Comparison of ENCODE assay signal across 18 cellular contexts in genomic region chr10:29806350-29806788, GRCh38.
A peak's percentile ranks its signal among the peaks of the same experiment; 100 is the strongest.
DNase-seq lines count a peak whose midpoint lies in the region; ATAC-seq, FAIRE-seq and TF ChIP-seq lines count a peak whose summit lies in the region.
"Had no signal": no experiment of that assay in that cellular context is flagged by ENCODE, and none has a peak within 500 bp of the region (broad histone marks: within the 10 kb centered on the region; RNA-seq: fewer than 3 reads in every experiment).

No MANE protein-coding gene starts in this region.

- TF ChIP-seq CTCF in HFFc6 (IDR thresholded peaks at IDR 0.05) (no peak), bronchial epithelial cell (IDR thresholded peaks at IDR 0.05; ENCODE audit: insufficient read depth, low read length, severe bottlenecking) (no peak), gastroesophageal sphincter (IDR thresholded peaks at IDR 0.05) (no peak), endothelial cell (IDR thresholded peaks at IDR 0.05; ENCODE audit: unreplicated experiment) (no peak), kidney (IDR thresholded peaks at IDR 0.05; ENCODE audit: borderline replicate concordance, extremely low read depth, insufficient read depth) (no peak)

- H3K36me3 Mint-ChIP-seq in HFFc6 (ENCODE audit: low read depth), result peaks cover 12% of the 10 kb centered on the region
- no peaks in the 10 kb centered on the region for H3K36me3 Mint-ChIP-seq in endothelial cell (ENCODE audit: low read depth, unreplicated experiment)
- H3K36me3 Mint-ChIP-seq: CD8-positive, alpha-beta T cell; neural progenitor cell had no signal

- peak overlapping the region; percentile 2 to 95 (median 68) for H3K27ac ChIP-seq in gastroesophageal sphincter
- H3K27ac ChIP-seq in subcutaneous abdominal adipose tissue (ENCODE audit: low read depth, low read length), result peak overlapping the region; percentile 84
- H3K27ac ChIP-seq in kidney (ENCODE audit: low read depth in 2 of 2, low read length in 2 of 2), result no peak overlapping the region
- H3K27ac ChIP-seq: KMS-11, neural progenitor cell, spleen had no signal

- H3K27ac Mint-ChIP-seq in HFFc6, result peak overlapping the region; percentile 81
- H3K27ac Mint-ChIP-seq in endothelial cell (ENCODE audit: unreplicated experiment), result no peak overlapping the region
- H3K27ac Mint-ChIP-seq: activated CD4-positive, alpha-beta memory T cell treated with anti-CD3 and anti-CD28 coated beads, Interleukin-2, amount 10 ng/mL, durations not matched to agents 7 days and 5 days; CD8-positive, alpha-beta T cell; neural progenitor cell had no signal

- FAIRE-seq in bronchial epithelial cell (lab: Jason Lieb, UNC) (no peak), kidney (lab: Jason Lieb, UNC) (no peak), GM12891 (lab: Jason Lieb, UNC) (no peak)

- TF ChIP-seq POLR2A in gastroesophageal sphincter (IDR thresholded peaks at IDR 0.05) (no peak), GM12891 (IDR thresholded peaks at IDR 0.05; ENCODE audit: low read depth, low read length) (no peak)

- H3K27me3 Mint-ChIP-seq in HFFc6 (ENCODE audit: insufficient read depth) (peaks cover 6% of the 10 kb centered on the region), endothelial cell (ENCODE audit: unreplicated experiment) (no peaks in the 10 kb centered on the region)

- H3K4me1 ChIP-seq in gastroesophageal sphincter (peaks cover 3 to 65% (median 10%) of the 10 kb centered on the region in 3 donors), subcutaneous abdominal adipose tissue (ENCODE audit: control insufficient read depth in 5 of 5, insufficient read depth in 5 of 5, low read length in 5 of 5) (peaks cover 3 to 40% (median 31%) of the 10 kb centered on the region in 5 donors), kidney (ENCODE audit: control insufficient read depth in 1 of 2, insufficient read depth in 1 of 2, low read depth in 1 of 2, low read length in 2 of 2) (peaks cover 6 to 10% of the 10 kb centered on the region in 2 donors)
- H3K4me1 ChIP-seq: neural progenitor cell had no signal

- H3K36me3 ChIP-seq in bronchial epithelial cell (ENCODE audit: control insufficient read depth, insufficient read depth, low read length) (no peaks in the 10 kb centered on the region), gastroesophageal sphincter (no peaks in the 10 kb centered on the region), subcutaneous abdominal adipose tissue (ENCODE audit: control insufficient read depth in 5 of 5, insufficient read depth in 5 of 5, low read length in 5 of 5) (no peaks in the 10 kb centered on the region), kidney (ENCODE audit: control insufficient read depth in 1 of 2, insufficient read depth in 2 of 2, low read length in 2 of 2) (no peaks in the 10 kb centered on the region)
- H3K36me3 ChIP-seq: neural progenitor cell, spleen had no signal

- H3K9me3 ChIP-seq in gastroesophageal sphincter, result no peaks in the 10 kb centered on the region
- H3K9me3 ChIP-seq in subcutaneous abdominal adipose tissue (ENCODE audit: control insufficient read depth in 5 of 5, low read length in 5 of 5), result no peaks in the 10 kb centered on the region
- no peaks in the 10 kb centered on the region for H3K9me3 ChIP-seq in kidney (ENCODE audit: control insufficient read depth in 1 of 2, low read length in 2 of 2)
- H3K9me3 ChIP-seq: spleen had no signal

- H3K4me3 ChIP-seq in bronchial epithelial cell (ENCODE audit: low read depth, low read length), result no peak overlapping the region
- H3K4me3 ChIP-seq in gastroesophageal sphincter, result no peak overlapping the region
- H3K4me3 ChIP-seq in subcutaneous abdominal adipose tissue (ENCODE audit: low read depth in 1 of 5, low read length in 5 of 5), result no peak overlapping the region
- H3K4me3 ChIP-seq in kidney (ENCODE audit: low read length in 2 of 2), result no peak overlapping the region
- H3K4me3 ChIP-seq: neural progenitor cell, spleen had no signal

- H3K27me3 ChIP-seq in bronchial epithelial cell (ENCODE audit: control insufficient read depth, insufficient read depth, low read length) (no peaks in the 10 kb centered on the region), gastroesophageal sphincter (no peaks in the 10 kb centered on the region), subcutaneous abdominal adipose tissue (ENCODE audit: control insufficient read depth in 5 of 5, insufficient read depth in 4 of 5, low read length in 5 of 5) (no peaks in the 10 kb centered on the region)
- H3K27me3 ChIP-seq: neural progenitor cell had no signal

- no peak for ATAC-seq in gastroesophageal sphincter
- ATAC-seq: CD8-positive, alpha-beta T cell; left colon had no signal

- no peak for TF ChIP-seq EP300 in gastroesophageal sphincter (IDR thresholded peaks at IDR 0.05)

- WGBS in gastroesophageal sphincter (ENCODE audit: low coverage in 1 of 2), 2 donors, result 44 to 67% methylated on average over 2 of the region's 2 CpGs

- H3K9ac ChIP-seq in subcutaneous abdominal adipose tissue (ENCODE audit: low read length in 5 of 5) (no peak overlapping the region), kidney (ENCODE audit: low read length in 2 of 2) (no peak overlapping the region)
- H3K9ac ChIP-seq: KMS-11, neural progenitor cell had no signal

- H3K4me1 Mint-ChIP-seq in HFFc6 (ENCODE audit: low read depth) (peaks cover 78% of the 10 kb centered on the region), endothelial cell (ENCODE audit: unreplicated experiment) (peaks cover 35% of the 10 kb centered on the region)

- H3K4me3 Mint-ChIP-seq in HFFc6, result peak overlapping the region; percentile 44; the same call in 1 of the 2 replicates
- no peak overlapping the region for H3K4me3 Mint-ChIP-seq in endothelial cell (ENCODE audit: unreplicated experiment)
- H3K4me3 Mint-ChIP-seq: activated CD4-positive, alpha-beta memory T cell treated with anti-CD3 and anti-CD28 coated beads, Interleukin-2, amount 10 ng/mL, durations not matched to agents 7 days and 5 days; CD8-positive, alpha-beta T cell; neural progenitor cell had no signal

- peak; percentile 50 for DNase-seq in HFFc6
- DNase-seq in bronchial epithelial cell (ENCODE audit: low read depth), result peak; percentile 54
- no peak for DNase-seq in endothelial cell (ENCODE audit: low spot score)
- no peak for DNase-seq in kidney
- no peak for DNase-seq in GM12891 (ENCODE audit: insufficient read length, low spot score)
- no peak for DNase-seq in NCI-H226
- DNase-seq: activated CD4-positive, alpha-beta memory T cell treated with anti-CD3 and anti-CD28 coated beads, Interleukin-2, amount 10 ng/mL, durations not matched to agents 7 days and 5 days; activated naive CD4-positive, alpha-beta T cell; CD8-positive, alpha-beta T cell; left colon; NCI-H1048; NCI-H2029; NCI-H510A; spleen had no signal

- intact Hi-C loops in kidney (cut with DNase I), result no loop called here

- H3K9me3 Mint-ChIP-seq in HFFc6, result no peaks in the 10 kb centered on the region
- H3K9me3 Mint-ChIP-seq in endothelial cell (ENCODE audit: unreplicated experiment), result no peaks in the 10 kb centered on the region
- H3K9me3 Mint-ChIP-seq: CD8-positive, alpha-beta T cell; neural progenitor cell had no signal

TF ChIP-seq in GM12891, 5 proteins besides CTCF, POLR2A, EP300 and RAD21:
- no peak for TF ChIP-seq PAX5 (IDR thresholded peaks at IDR 0.05; ENCODE audit: insufficient read depth, low read length, severe bottlenecking)
- TF ChIP-seq POU2F2 (IDR thresholded peaks at IDR 0.05; ENCODE audit: low read depth, low read length), result no peak
- TF ChIP-seq POLR2AphosphoS5 (IDR thresholded peaks at IDR 0.05; ENCODE audit: low read depth, low read length), result no peak
- no peak for TF ChIP-seq SPI1 (IDR thresholded peaks at IDR 0.05; ENCODE audit: low read depth, low read length)
- no peak for TF ChIP-seq TAF1 (IDR thresholded peaks at IDR 0.05; ENCODE audit: low read depth, low read length)
TF ChIP-seq in GM12891: peak in this region for 0.

Comparison
In these comparisons a context has a peak if more than half of its experiments do, and no peak if none do; other contexts are left out.
1. DNase-seq: peak in HFFc6 (single experiment) and bronchial epithelial cell (single experiment); none in endothelial cell (single experiment), kidney (single experiment), GM12891 (single experiment) and NCI-H226 (single experiment).
2. H3K27ac ChIP-seq: peak in gastroesophageal sphincter (4 of 4) and subcutaneous abdominal adipose tissue (single experiment); none in kidney (0 of 2).